15 cellular contexts compared by ENCODE assay signal in genomic region chr6:132865364-132865763, GRCh38. TPM values are rescaled to one million over a fixed set of nuclear protein-coding genes. Genes with fewer than 3 reads are reported as not detected.
A peak's percentile ranks its signal among the peaks of the same experiment; 100 is the strongest.
DNase-seq lines count a peak whose midpoint lies in the region; ATAC-seq and TF ChIP-seq lines count a peak whose summit lies in the region.
"Had no signal": no experiment of that assay in that cellular context is flagged by ENCODE, and none has a peak within 500 bp of the region (broad histone marks: within the 10 kb centered on the region; RNA-seq: fewer than 3 reads in every experiment).

No MANE protein-coding gene starts in this region.

- H3K27me3 Mint-ChIP-seq in WTC11 (ENCODE audit: low read depth) = no peaks in the 10 kb centered on the region

- no peaks in the 10 kb centered on the region for H3K9me3 Mint-ChIP-seq in WTC11
- H3K9me3 Mint-ChIP-seq: HFFc6, nephron progenitor cell had no signal

- H3K4me3 Mint-ChIP-seq in WTC11 = no peak overlapping the region
- H3K4me3 Mint-ChIP-seq: HFFc6, nephron progenitor cell had no signal

- H3K36me3 Mint-ChIP-seq in WTC11 = no peaks in the 10 kb centered on the region

- CTCF ChIA-PET in WTC11 (lab: Charles Lee) = no interaction called here

- no peak overlapping the region for H3K27ac Mint-ChIP-seq in WTC11
- H3K27ac Mint-ChIP-seq: HFFc6, nephron progenitor cell had no signal

- no peak for TF ChIP-seq CTCF in WTC11 (IDR thresholded peaks at IDR 0.05)

- H3K4me1 Mint-ChIP-seq in WTC11 = peaks cover 19% of the 10 kb centered on the region

- ATAC-seq in GM18499 (IDR thresholded peaks at IDR 0.05; ENCODE audit: insufficient read depth, unreplicated experiment) = peak; percentile 99
- ATAC-seq in GM19395 (IDR thresholded peaks at IDR 0.05; ENCODE audit: unreplicated experiment) = peak; percentile 100
- peak; percentile 97 for ATAC-seq in HG02759 (IDR thresholded peaks at IDR 0.05; ENCODE audit: unreplicated experiment)
- peak; percentile 94 for ATAC-seq in HG03439 (IDR thresholded peaks at IDR 0.05; ENCODE audit: unreplicated experiment)
- ATAC-seq in WTC11 = no peak

- POLR2A ChIA-PET in WTC11 (lab: Charles Lee) = no interaction called here

- DNase-seq in GM19238 (ENCODE audit: insufficient read length, low spot score) (no peak), superior temporal gyrus (ENCODE audit: extremely low spot score) (no peak), WTC11 (ENCODE audit: low spot score) (no peak), germinal center (ENCODE audit: low spot score) (no peak)
- DNase-seq: BE2C; GDM1; HFFc6; islet precursor cell; NCI-H345; nephron progenitor cell; stimulated activated CD4-positive, alpha-beta T cell treated with anti-CD3 and anti-CD28 coated beads, Interleukin-12 subunit alpha, Interleukin-12 subunit beta, amount 100 ng/mL, for 4 hours had no signal

TF ChIP-seq in WTC11, 78 proteins besides CTCF, POLR2A, EP300 and RAD21 (continues in another document):
- TF ChIP-seq HMGA2 (CRISPR knock-in tag; IDR thresholded peaks at IDR 0.05) (no peak), TEAD1 (CRISPR knock-in tag; IDR thresholded peaks at IDR 0.05) (no peak), ARID4B (CRISPR knock-in tag; IDR thresholded peaks at IDR 0.05; ENCODE audit: borderline replicate concordance) (no peak), FOXK1 (CRISPR knock-in tag; IDR thresholded peaks at IDR 0.05) (no peak), CREM (CRISPR knock-in tag; IDR thresholded peaks at IDR 0.05) (no peak), CDX4 (CRISPR knock-in tag; IDR thresholded peaks at IDR 0.05; ENCODE audit: borderline replicate concordance) (no peak), PREB (CRISPR knock-in tag; IDR thresholded peaks at IDR 0.05; ENCODE audit: borderline replicate concordance) (no peak), CBFB (CRISPR knock-in tag; IDR thresholded peaks at IDR 0.05; ENCODE audit: low read depth) (no peak), ATF6 (CRISPR knock-in tag; IDR thresholded peaks at IDR 0.05) (no peak), ZMAT4 (CRISPR knock-in tag; IDR thresholded peaks at IDR 0.05) (no peak), OVOL2 (CRISPR knock-in tag; IDR thresholded peaks at IDR 0.05; ENCODE audit: borderline replicate concordance) (no peak), ESRRA (CRISPR knock-in tag; IDR thresholded peaks at IDR 0.05; ENCODE audit: borderline replicate concordance) (no peak), ELF4 (CRISPR knock-in tag; IDR thresholded peaks at IDR 0.05; ENCODE audit: low read depth) (no peak), PRDM15 (CRISPR knock-in tag; IDR thresholded peaks at IDR 0.05) (no peak)

RNA-seq across cellular contexts. Expression of gene RPS12, which starts 51.0 kb away (rescaled TPM):
- 1,463 to 1,558 TPM (median 1,516 TPM) in 3 replicates for total RNA-seq in WTC11 (2021)
